1 cellular context compared by ENCODE assay signal in genomic region chr1:153232553-153232952, GRCh38.
A peak's percentile ranks its signal among the peaks of the same experiment; 100 is the strongest.
TF ChIP-seq lines count a peak whose summit lies in the region.

No MANE protein-coding gene starts in this region.

TF ChIP-seq in H1, 55 proteins besides CTCF, POLR2A, EP300 and RAD21:
- TF ChIP-seq HDAC6 (IDR thresholded peaks at IDR 0.05; ENCODE audit: low read depth, low read length) (no peak), BACH1 (IDR thresholded peaks at IDR 0.05; ENCODE audit: low read length) (0 out of 2 replicates have a peak, but pooled peaks have one; percentile 14)
